Comparison of ENCODE assay signal across 10 cellular contexts in the genomic region with DNA sequence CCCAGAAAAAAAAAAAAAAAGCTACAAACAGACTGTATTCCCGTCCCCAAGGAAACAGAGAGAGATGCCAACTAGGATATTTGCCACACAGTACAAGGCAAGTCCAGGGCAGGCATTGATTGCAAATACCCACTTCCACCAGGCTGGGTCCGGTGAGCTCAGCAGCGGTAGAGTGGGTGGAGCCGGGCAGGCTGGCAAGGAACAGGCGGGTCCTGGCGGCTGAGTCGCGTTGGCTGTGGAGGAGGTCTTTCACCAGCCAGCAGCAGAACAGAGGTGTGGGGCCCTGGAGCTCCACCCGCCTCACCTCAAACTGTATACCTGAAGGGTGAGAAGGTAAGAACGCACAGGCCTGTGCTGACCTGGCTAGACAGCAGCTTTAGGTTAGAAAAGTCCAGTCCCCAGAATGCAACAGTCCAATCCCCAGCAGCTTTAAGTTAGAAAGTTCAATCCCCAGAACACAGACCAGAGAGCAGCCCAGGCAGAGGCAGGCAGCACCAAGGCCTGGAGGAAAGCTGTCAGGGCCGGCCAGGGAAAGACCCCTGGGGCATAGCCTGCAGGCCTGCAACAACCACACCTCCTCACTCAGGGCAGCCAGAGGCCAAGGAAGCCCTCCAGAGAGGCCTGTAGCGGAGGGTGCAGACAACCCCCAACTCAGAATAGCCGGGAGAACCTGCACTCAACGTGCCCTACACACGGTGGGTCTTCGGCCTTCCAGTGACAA. TPM values are rescaled to one million over a fixed set of nuclear protein-coding genes. Genes with fewer than 3 reads are reported as not detected.
DNase-seq lines count a peak whose midpoint lies in the region; ATAC-seq and TF ChIP-seq lines count a peak whose summit lies in the region.
"Had no signal": no experiment of that assay in that cellular context is flagged by ENCODE, and none has a peak within 500 bp of the region (broad histone marks: within the 10 kb centered on the region; RNA-seq: fewer than 3 reads in every experiment).

No MANE protein-coding gene starts in this region.

- ATAC-seq in sciatic nerve = peak; percentile 52
- ATAC-seq in GM18907 (IDR thresholded peaks at IDR 0.05; ENCODE audit: unreplicated experiment) = no peak
- ATAC-seq in GM21717 (IDR thresholded peaks at IDR 0.05; ENCODE audit: unreplicated experiment) = no peak
- ATAC-seq: Right ventricle myocardium inferior had no signal

- H3K27me3 ChIP-seq in effector memory CD4-positive, alpha-beta T cell (replicated peaks; ENCODE audit: control insufficient read depth, insufficient read depth, low read length, poor library complexity, severe bottlenecking) = no peaks in the 10 kb centered on the region
- no peaks in the 10 kb centered on the region for H3K27me3 ChIP-seq in smooth muscle cell (ENCODE audit: low read depth)

- no peak overlapping the region for H2AFZ ChIP-seq in smooth muscle cell (ENCODE audit: low read depth)

- H3K9me3 ChIP-seq in effector memory CD4-positive, alpha-beta T cell (ENCODE audit: control insufficient read depth, low read length) = no peaks in the 10 kb centered on the region
- H3K9me3 ChIP-seq in smooth muscle cell (replicated peaks; ENCODE audit: low read depth) = no peaks in the 10 kb centered on the region

- no peak overlapping the region for H3K4me2 ChIP-seq in smooth muscle cell

- H3F3A ChIP-seq in smooth muscle cell (ENCODE audit: low read depth) = no peaks in the 10 kb centered on the region

- H3K4me3 ChIP-seq in effector memory CD4-positive, alpha-beta T cell (ENCODE audit: insufficient read depth, low read depth, low read length, poor library complexity, severe bottlenecking) = no peak overlapping the region
- H3K4me3 ChIP-seq in smooth muscle cell = no peak overlapping the region

- no peaks in the 10 kb centered on the region for H4K20me1 ChIP-seq in smooth muscle cell (ENCODE audit: low read depth)

- TF ChIP-seq CTCF in VCaP (conservative IDR thresholded peaks at IDR 0.05) (0 out of 2 replicates have a peak, but pooled peaks have one; percentile 11), smooth muscle cell (IDR thresholded peaks at IDR 0.05; ENCODE audit: borderline replicate concordance, insufficient read depth, poor library complexity, severe bottlenecking) (no peak)

- H3K79me2 ChIP-seq in smooth muscle cell (ENCODE audit: low read depth) = no peaks in the 10 kb centered on the region

- no peaks in the 10 kb centered on the region for H3K36me3 ChIP-seq in effector memory CD4-positive, alpha-beta T cell (ENCODE audit: control insufficient read depth, insufficient read depth, low read length)
- H3K36me3 ChIP-seq in smooth muscle cell (ENCODE audit: low read depth) = no peaks in the 10 kb centered on the region

- H3K9ac ChIP-seq in smooth muscle cell (ENCODE audit: low read depth) = no peak overlapping the region

- intact Hi-C loops in sciatic nerve (cut with DNase I) = no loop called here

- H3K27ac ChIP-seq in VCaP (peak overlapping the region; percentile 81), smooth muscle cell (ENCODE audit: low read depth) (no peak overlapping the region)
- peak overlapping the region; percentile 39 for H3K27ac ChIP-seq in effector memory CD4-positive, alpha-beta T cell (ENCODE audit: insufficient read depth, low read length, poor library complexity, severe bottlenecking)

- DNase-seq in HPDE6-E6E7 (ENCODE audit: extremely low spot score) (peak; percentile 52), sciatic nerve (ENCODE audit: low spot score) (peak; percentile 56), smooth muscle cell (lab: John Stamatoyannopoulos, UW; ENCODE audit: unreplicated experiment) (no peak), iPS-NIHi7 (ENCODE audit: extremely low spot score) (no peak)
- peak in 2 of 3 donors; percentile 30 to 39 for DNase-seq in effector memory CD4-positive, alpha-beta T cell
- DNase-seq: NCI-H2107 had no signal

- WGBS in smooth muscle cell (ENCODE audit: low lambda C conversion rate) = 93% methylated on average over 16 of the region's 16 CpGs

- peaks cover 18% of the 10 kb centered on the region for H3K4me1 ChIP-seq in effector memory CD4-positive, alpha-beta T cell (ENCODE audit: control insufficient read depth, insufficient read depth, low read length, poor library complexity, severe bottlenecking)
- no peaks in the 10 kb centered on the region for H3K4me1 ChIP-seq in smooth muscle cell (ENCODE audit: low read depth)

RNA-seq across cellular contexts. Expression of a gene that starts 21.9 kb away (rescaled TPM):
- total RNA-seq in sciatic nerve = 33.5 TPM
- 27.3 and 38.6 TPM in 2 replicates for total RNA-seq in smooth muscle cell
- 13.7 and 18.6 TPM in 2 replicates for polyA plus RNA-seq in smooth muscle cell

RNA-seq across cellular contexts. Expression of a gene that starts 25.3 kb away (rescaled TPM):
- 7.0 TPM for total RNA-seq in sciatic nerve
- total RNA-seq in smooth muscle cell = 2.6 and 8.9 TPM in 2 replicates
- polyA plus RNA-seq in smooth muscle cell = 2.6 and 3.9 TPM in 2 replicates

RNA-seq across cellular contexts. Expression of a gene that starts 26.3 kb away (rescaled TPM):
- total RNA-seq in sciatic nerve (45.3 TPM), smooth muscle cell (44.3 and 54.3 TPM in 2 replicates)
- polyA plus RNA-seq in smooth muscle cell = 74.9 and 86.8 TPM in 2 replicates

Comparison
In these comparisons a context has a peak if more than half of its experiments do, and no peak if none do; other contexts are left out.
1. DNase-seq: peak in HPDE6-E6E7 (single experiment), effector memory CD4-positive, alpha-beta T cell (2 of 3) and sciatic nerve (single experiment); none in smooth muscle cell (single experiment) and iPS-NIHi7 (single experiment).